ENCODE assay signal across 15 cellular contexts in genomic region chr11:64643927-64644326, GRCh38. TPM values are rescaled to one million over a fixed set of nuclear protein-coding genes. Genes with fewer than 3 reads are reported as not detected.
DNase-seq lines count a peak whose midpoint lies in the region; ATAC-seq and TF ChIP-seq lines count a peak whose summit lies in the region.
"Had no signal": no experiment of that assay in that cellular context is flagged by ENCODE, and none has a peak within 500 bp of the region (broad histone marks: within the 10 kb centered on the region; RNA-seq: fewer than 3 reads in every experiment).

No MANE protein-coding gene starts in this region.

- no peaks in the 10 kb centered on the region for H3K9me3 Mint-ChIP-seq in activated CD4-positive, alpha-beta T cell treated with anti-CD3 and anti-CD28 coated beads for 36 hours (ENCODE audit: low read depth)
- H3K9me3 Mint-ChIP-seq in activated CD4-positive, alpha-beta T cell treated with anti-CD3 and anti-CD28 coated beads, Interleukin-2, amount 10 ng/mL, durations not matched to agents 24 days and 14 days = no peaks in the 10 kb centered on the region
- H3K9me3 Mint-ChIP-seq: activated T-cell treated with anti-CD3 and anti-CD28 coated beads, Interleukin-2, amount 50 U/mL, for 24 hours had no signal

- peak overlapping the region; percentile 80 for H3K4me2 ChIP-seq in Loucy (ENCODE audit: low read depth, low read length, poor library complexity, severe bottlenecking)
- peak overlapping the region; percentile 60 for H3K4me2 ChIP-seq in smooth muscle cell

- H3K27me3 ChIP-seq in Loucy (ENCODE audit: insufficient read depth, low read length, poor library complexity, severe bottlenecking) (no peaks in the 10 kb centered on the region), iPS DF 6.9 (ENCODE audit: control insufficient read depth, insufficient read depth, low read length) (peaks cover 39% of the 10 kb centered on the region), smooth muscle cell (ENCODE audit: low read depth) (peaks cover 78% of the 10 kb centered on the region)

- H3K9ac ChIP-seq in Loucy (ENCODE audit: low read depth, low read length, poor library complexity, severe bottlenecking) = peak overlapping the region; percentile 79
- H3K9ac ChIP-seq in smooth muscle cell (ENCODE audit: low read depth) = no peak overlapping the region

- peaks cover 73% of the 10 kb centered on the region for H3K4me1 ChIP-seq in Loucy (ENCODE audit: insufficient read depth, low read length, poor library complexity, severe bottlenecking)
- H3K4me1 ChIP-seq in iPS DF 6.9 (ENCODE audit: control insufficient read depth, insufficient read depth, low read length) = peaks cover 2% of the 10 kb centered on the region; the same call in 1 of the 2 replicates
- H3K4me1 ChIP-seq in smooth muscle cell (ENCODE audit: low read depth) = peaks cover 4% of the 10 kb centered on the region

- H3K36me3 ChIP-seq in Loucy (ENCODE audit: insufficient read depth, low read length) (no peaks in the 10 kb centered on the region), iPS DF 6.9 (ENCODE audit: control insufficient read depth, insufficient read depth, low read length) (no peaks in the 10 kb centered on the region), smooth muscle cell (ENCODE audit: low read depth) (no peaks in the 10 kb centered on the region)
- H3K36me3 ChIP-seq: left lung had no signal

- peaks cover 26% of the 10 kb centered on the region for H3K27me3 Mint-ChIP-seq in activated CD4-positive, alpha-beta T cell treated with anti-CD3 and anti-CD28 coated beads for 36 hours
- H3K27me3 Mint-ChIP-seq in activated CD4-positive, alpha-beta T cell treated with anti-CD3 and anti-CD28 coated beads, Interleukin-2, amount 10 ng/mL, durations not matched to agents 24 days and 14 days = peaks cover 34% of the 10 kb centered on the region

- peaks cover 46% of the 10 kb centered on the region for H3K79me2 ChIP-seq in Loucy (ENCODE audit: insufficient read depth, low read length)
- H3K79me2 ChIP-seq in smooth muscle cell (ENCODE audit: low read depth) = no peaks in the 10 kb centered on the region

- H3K36me3 Mint-ChIP-seq in activated CD4-positive, alpha-beta T cell treated with anti-CD3 and anti-CD28 coated beads for 36 hours (ENCODE audit: low read depth) = no peaks in the 10 kb centered on the region
- no peaks in the 10 kb centered on the region for H3K36me3 Mint-ChIP-seq in activated CD4-positive, alpha-beta T cell treated with anti-CD3 and anti-CD28 coated beads, Interleukin-2, amount 10 ng/mL, durations not matched to agents 24 days and 14 days (ENCODE audit: low read depth)

- H3K4me3 ChIP-seq in Loucy (ENCODE audit: low read length, poor library complexity, severe bottlenecking) (peak overlapping the region; percentile 77), iPS DF 6.9 (ENCODE audit: low read length) (peak overlapping the region; percentile 41; the same call in 1 of the 2 replicates), smooth muscle cell (no peak overlapping the region)
- H3K4me3 ChIP-seq: left lung had no signal

- H4K20me1 ChIP-seq in Loucy (ENCODE audit: insufficient read depth, low read length, poor library complexity, severe bottlenecking) (peaks cover 29% of the 10 kb centered on the region), smooth muscle cell (ENCODE audit: low read depth) (no peaks in the 10 kb centered on the region)

- H2AFZ ChIP-seq in Loucy (ENCODE audit: low read length) = peak overlapping the region; percentile 12; the same call in 1 of the 2 replicates
- no peak overlapping the region for H2AFZ ChIP-seq in smooth muscle cell (ENCODE audit: low read depth)

- intact Hi-C loops in activated CD4-positive, alpha-beta T cell treated with anti-CD3 and anti-CD28 coated beads for 36 hours (cut with DNase I, micrococcal nuclease) = no loop called here
- intact Hi-C loops in activated CD4-positive, alpha-beta T cell treated with anti-CD3 and anti-CD28 coated beads, Interleukin-2, amount 10 ng/mL, durations not matched to agents 24 days and 14 days (cut with micrococcal nuclease) = no loop called here

- H3F3A ChIP-seq in Loucy (ENCODE audit: low read depth) = no peaks in the 10 kb centered on the region
- no peaks in the 10 kb centered on the region for H3F3A ChIP-seq in smooth muscle cell (ENCODE audit: low read depth)

- TF ChIP-seq CTCF in Loucy (conservative IDR thresholded peaks at IDR 0.05; ENCODE audit: low read length) (no peak), smooth muscle cell (IDR thresholded peaks at IDR 0.05; ENCODE audit: borderline replicate concordance, insufficient read depth, poor library complexity, severe bottlenecking) (no peak), RWPE1 (conservative IDR thresholded peaks at IDR 0.05; ENCODE audit: low read depth) (no peak)

- peak; percentile 19 for ATAC-seq in activated CD4-positive, alpha-beta T cell treated with anti-CD3 and anti-CD28 coated beads for 36 hours
- ATAC-seq in GM18511 (IDR thresholded peaks at IDR 0.05; ENCODE audit: unreplicated experiment) = no peak

- no CpG with 5 or more reads among the region's 13 CpGs for WGBS in iPS DF 6.9 (ENCODE audit: insufficient coverage, insufficient read length)
- WGBS in smooth muscle cell (ENCODE audit: low lambda C conversion rate) = 24% methylated on average over 3 of the region's 13 CpGs

- no peak overlapping the region for H3K27ac Mint-ChIP-seq in activated CD4-positive, alpha-beta T cell treated with anti-CD3 and anti-CD28 coated beads for 36 hours
- H3K27ac Mint-ChIP-seq in activated CD4-positive, alpha-beta T cell treated with anti-CD3 and anti-CD28 coated beads, Interleukin-2, amount 10 ng/mL, durations not matched to agents 24 days and 14 days = no peak overlapping the region
- H3K27ac Mint-ChIP-seq: activated T-cell treated with anti-CD3 and anti-CD28 coated beads, Interleukin-2, amount 50 U/mL, for 24 hours had no signal

- no peak for DNase-seq in activated CD4-positive, alpha-beta T cell treated with anti-CD3 and anti-CD28 coated beads for 36 hours
- no peak for DNase-seq in activated CD4-positive, alpha-beta T cell treated with anti-CD3 and anti-CD28 coated beads, Interleukin-2, amount 10 ng/mL, durations not matched to agents 24 days and 14 days
- DNase-seq in iPS DF 6.9 (ENCODE audit: low read depth, low spot score) (no peak), smooth muscle cell (lab: John Stamatoyannopoulos, UW; ENCODE audit: unreplicated experiment) (no peak), RWPE1 (ENCODE audit: low spot score) (no peak), HuH-7 (ENCODE audit: low spot score) (no peak)
- DNase-seq: activated T-cell treated with anti-CD3 and anti-CD28 coated beads, Interleukin-2, amount 50 U/mL, for 24 hours; GF-D8; left lung had no signal

- no peaks in the 10 kb centered on the region for H3K9me2 ChIP-seq in Loucy (replicated peaks; ENCODE audit: low read depth, low read length)

- H3K4me1 Mint-ChIP-seq in activated CD4-positive, alpha-beta T cell treated with anti-CD3 and anti-CD28 coated beads for 36 hours = no peaks in the 10 kb centered on the region
- H3K4me1 Mint-ChIP-seq in activated CD4-positive, alpha-beta T cell treated with anti-CD3 and anti-CD28 coated beads, Interleukin-2, amount 10 ng/mL, durations not matched to agents 24 days and 14 days = peaks cover 2% of the 10 kb centered on the region

- H3K4me3 Mint-ChIP-seq in activated CD4-positive, alpha-beta T cell treated with anti-CD3 and anti-CD28 coated beads for 36 hours = no peak overlapping the region
- H3K4me3 Mint-ChIP-seq in activated CD4-positive, alpha-beta T cell treated with anti-CD3 and anti-CD28 coated beads, Interleukin-2, amount 10 ng/mL, durations not matched to agents 24 days and 14 days = no peak overlapping the region
- H3K4me3 Mint-ChIP-seq: activated T-cell treated with anti-CD3 and anti-CD28 coated beads, Interleukin-2, amount 50 U/mL, for 24 hours had no signal

- H3K9me3 ChIP-seq in Loucy (ENCODE audit: insufficient read depth, low read depth, low read length) (no peaks in the 10 kb centered on the region), iPS DF 6.9 (ENCODE audit: control insufficient read depth, insufficient read depth, low read length) (no peaks in the 10 kb centered on the region), smooth muscle cell (replicated peaks; ENCODE audit: low read depth) (no peaks in the 10 kb centered on the region)
- H3K9me3 ChIP-seq: left lung had no signal

- POLR2A ChIA-PET in activated CD4-positive, alpha-beta T cell treated with anti-CD3 and anti-CD28 coated beads for 36 hours (lab: Charles Lee) = no interaction called here
- POLR2A ChIA-PET in RWPE1 (lab: Yijun Ruan, JAX; ENCODE audit: low non-redundant PET) = no interaction called here

- H3K27ac ChIP-seq in iPS DF 6.9 (ENCODE audit: low read length) (no peak overlapping the region), smooth muscle cell (ENCODE audit: low read depth) (no peak overlapping the region), RWPE1 (no peak overlapping the region)
- H3K27ac ChIP-seq: left lung had no signal

- CTCF ChIA-PET in activated CD4-positive, alpha-beta T cell treated with anti-CD3 and anti-CD28 coated beads for 36 hours (lab: Charles Lee) = interaction anchor here (0.6 to 0.9 kb wide), 2 partner anchors 9 to 127 kb away, joined by 3 read pairs; no protein-coding TSS in a partner anchor
- CTCF ChIA-PET in RWPE1 (lab: Yijun Ruan, JAX) = interaction anchor here (0.6 to 1.7 kb wide), 3 partner anchors 9 to 208 kb away, joined by 3 to 4 read pairs (median 3); no protein-coding TSS in a partner anchor

RNA-seq across cellular contexts. Expression of gene SLC22A12, which starts 52.9 kb away (rescaled TPM):
- not detected for total RNA-seq in activated CD4-positive, alpha-beta T cell treated with anti-CD3 and anti-CD28 coated beads for 36 hours
- total RNA-seq in activated CD4-positive, alpha-beta T cell treated with anti-CD3 and anti-CD28 coated beads, Interleukin-2, amount 10 ng/mL, durations not matched to agents 24 days and 14 days = not detected in 2 replicates
- not detected in 2 replicates for total RNA-seq in smooth muscle cell
- polyA plus RNA-seq in smooth muscle cell = not detected in 2 replicates
- total RNA-seq: bronchial epithelial cell, HT1080, left lung, pulmonary artery endothelial cell had no signal
- polyA plus RNA-seq: thymus had no signal
